Comparison of ENCODE assay signal across 15 cellular contexts in the genomic region with DNA sequence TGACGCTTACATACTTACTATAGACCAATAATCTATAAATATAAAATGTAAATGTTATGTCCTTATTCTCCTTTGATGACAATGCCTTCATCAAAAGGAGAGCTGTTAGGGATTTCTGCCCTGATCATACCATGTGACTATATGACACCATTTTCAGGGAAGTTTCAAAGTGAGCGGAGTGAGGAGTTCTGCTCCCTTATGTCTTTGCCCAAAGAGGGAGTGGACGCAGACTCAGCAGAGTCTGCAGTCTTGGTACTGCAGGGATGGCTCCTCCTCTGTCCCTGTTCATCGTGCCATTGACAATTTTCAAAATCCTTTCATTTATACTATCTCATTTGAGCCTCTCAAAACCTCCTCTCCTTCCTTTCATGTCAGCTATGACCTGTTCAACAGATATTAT. TPM values are rescaled to one million over a fixed set of nuclear protein-coding genes. Genes with fewer than 3 reads are reported as not detected.
"Had no signal": no experiment of that assay in that cellular context is flagged by ENCODE, and none has a peak within 500 bp of the region (broad histone marks: within the 10 kb centered on the region; RNA-seq: fewer than 3 reads in every experiment).

No MANE protein-coding gene starts in this region.

- DNase-seq: activated CD4-positive, alpha-beta T cell treated with anti-CD3 and anti-CD28 coated beads for 1 hour; activated CD4-positive, CD25-positive, alpha-beta regulatory T cell; activated T-cell treated with anti-CD3 and anti-CD28 coated beads, Interleukin-2, amount 50 U/mL, for 1 hour; NCI-H2171; NCI-H510A had no signal

- H3K27me3 ChIP-seq: ascending aorta, breast epithelium had no signal

- H3K4me3 ChIP-seq: ascending aorta, breast epithelium, coronary artery had no signal

- H3K9me3 ChIP-seq: ascending aorta, breast epithelium had no signal

- H3K4me1 ChIP-seq: ascending aorta, breast epithelium had no signal

- H3K36me3 ChIP-seq: ascending aorta, breast epithelium had no signal

- H3K27ac ChIP-seq: ascending aorta, breast epithelium, coronary artery, VCaP had no signal

RNA-seq across cellular contexts. Expression of gene HYAL4, which starts 27.9 kb away (rescaled TPM):
- total RNA-seq: activated CD8-positive, alpha-beta memory T cell treated with anti-CD3 and anti-CD28 coated beads for 36 hours; activated CD8-positive, alpha-beta T cell treated with anti-CD3 and anti-CD28 coated beads for 36 hours; activated naive CD8-positive, alpha-beta T cell treated with anti-CD3 and anti-CD28 coated beads for 36 hours; activated T-helper 17 cell treated with anti-CD3 and anti-CD28 coated beads, Interleukin-2, amount 50 U/mL, for 72 hours; ascending aorta; Right ventricle myocardium superior had no signal

RNA-seq across cellular contexts. Expression of gene SPAM1, which starts 52.1 kb away (rescaled TPM):
- total RNA-seq: activated CD8-positive, alpha-beta memory T cell treated with anti-CD3 and anti-CD28 coated beads for 36 hours; activated CD8-positive, alpha-beta T cell treated with anti-CD3 and anti-CD28 coated beads for 36 hours; activated naive CD8-positive, alpha-beta T cell treated with anti-CD3 and anti-CD28 coated beads for 36 hours; activated T-cell treated with anti-CD3 and anti-CD28 coated beads, Interleukin-2, amount 50 U/mL, for 72 hours; activated T-helper 17 cell treated with anti-CD3 and anti-CD28 coated beads, Interleukin-2, amount 50 U/mL, for 72 hours; ascending aorta; breast epithelium; Right ventricle myocardium superior had no signal
